Comparison of ENCODE assay signal across 34 cellular contexts in genomic region chr3:156339491-156339890, GRCh38.
"Had no signal": no experiment of that assay in that cellular context is flagged by ENCODE, and none has a peak within 500 bp of the region (broad histone marks: within the 10 kb centered on the region; RNA-seq: fewer than 3 reads in every experiment).

No MANE protein-coding gene starts in this region.

- H3K9me3 ChIP-seq: adrenal gland, body of pancreas, breast epithelium had no signal

- H3K36me3 ChIP-seq: adrenal gland, brain microvascular endothelial cell, breast epithelium had no signal

- H3K27ac ChIP-seq: adrenal gland, body of pancreas, brain microvascular endothelial cell, breast epithelium, VCaP had no signal

- ATAC-seq: activated CD8-positive, alpha-beta T cell treated with anti-CD3 and anti-CD28 coated beads for 36 hours; activated naive CD4-positive, alpha-beta T cell treated with anti-CD3 and anti-CD28 coated beads, Interleukin-2, amount 50 U/mL, for 72 hours; activated T-cell treated with anti-CD3 and anti-CD28 coated beads, Interleukin-2, amount 50 U/mL, for 4 hours; activated T-cell treated with anti-CD3 and anti-CD28 coated beads, Interleukin-2, amount 50 U/mL, for 72 hours; activated T-helper 17 cell treated with anti-CD3 and anti-CD28 coated beads, Interleukin-2, amount 50 U/mL, for 72 hours; body of pancreas had no signal

- H3K4me3 ChIP-seq: adrenal gland, body of pancreas, breast epithelium had no signal

- H3K4me1 ChIP-seq: adrenal gland, body of pancreas, breast epithelium had no signal

- FAIRE-seq: astrocyte, colon, TTC549 had no signal

- DNase-seq: activated B cell treated with CpG ODN at 0.5 μM for 24 hours; activated CD4-positive, alpha-beta memory T cell treated with anti-CD3 and anti-CD28 coated beads for 36 hours; activated CD4-positive, alpha-beta T cell treated with anti-CD3 and anti-CD28 coated beads for 4 hours; activated CD4-positive, alpha-beta T cell treated with anti-CD3 and anti-CD28 coated beads, Interleukin-2, amount 10 ng/mL, durations not matched to agents 24 days and 14 days; activated CD4-positive, alpha-beta T cell treated with anti-CD3 and anti-CD28 coated beads, Interleukin-2, amount 50 U/mL, for 1 hour; activated CD4-positive, alpha-beta T cell treated with anti-CD3 and anti-CD28 coated beads, Interleukin-2, amount 50 U/mL, for 4 hours; activated CD4-positive, CD25-positive, alpha-beta regulatory T cell treated with anti-CD3 and anti-CD28 coated beads, Interleukin-2, amount 50 U/mL, for 72 hours; activated CD8-positive, alpha-beta memory T cell treated with anti-CD3 and anti-CD28 coated beads, Interleukin-2, amount 50 U/mL, for 4 hours; activated CD8-positive, alpha-beta T cell treated with anti-CD3 and anti-CD28 coated beads for 36 hours; activated effector memory CD4-positive, alpha-beta T cell treated with anti-CD3 and anti-CD28 coated beads, Interleukin-2, amount 50 U/mL, for 16 hours; activated gamma-delta T cell treated with Interleukin-2 at 50 U/mL for 16 hours; activated naive CD4-positive, alpha-beta T cell; activated naive CD4-positive, alpha-beta T cell treated with anti-CD3 and anti-CD28 coated beads for 36 hours; activated naive CD4-positive, alpha-beta T cell treated with anti-CD3 and anti-CD28 coated beads, Interleukin-2, amount 50 U/mL, for 16 hours; activated naive CD8-positive, alpha-beta T cell treated with anti-CD3 and anti-CD28 coated beads for 36 hours; activated T-cell treated with anti-CD3 and anti-CD28 coated beads for 4 hours; activated T-cell treated with anti-CD3 and anti-CD28 coated beads, Interleukin-2, amount 50 U/mL, for 1 hour; activated T-cell treated with anti-CD3 and anti-CD28 coated beads, Interleukin-2, amount 50 U/mL, for 4 hours; activated T-cell treated with anti-CD3 and anti-CD28 coated beads, Interleukin-2, amount 50 U/mL, for 72 hours; adrenal gland; amniotic stem cell; aorta; body of pancreas; brain microvascular endothelial cell; central memory CD4-positive, alpha-beta T cell; T-helper 2 cell; T-helper 9 cell had no signal

- H3K27me3 ChIP-seq: body of pancreas, brain microvascular endothelial cell, breast epithelium had no signal
